In genomic region chr6:29628419-29629281, GRCh38 we compare ENCODE assay signal across 8 cellular contexts. TPM values are rescaled to one million over a fixed set of nuclear protein-coding genes. Genes with fewer than 3 reads are reported as not detected.
DNase-seq lines count a peak whose midpoint lies in the region; ATAC-seq and TF ChIP-seq lines count a peak whose summit lies in the region.

No MANE protein-coding gene starts in this region.

- intact Hi-C loops in sciatic nerve (cut with DNase I): no loop called here

- H3K36me3 ChIP-seq in WERI-Rb-1 (peaks cover 26% of the 10 kb centered on the region), iPS-15b (ENCODE audit: control insufficient read depth, insufficient read depth, low read length) (peaks cover 5% of the 10 kb centered on the region)

- H3K9me3 ChIP-seq in WERI-Rb-1 (ENCODE audit: severe bottlenecking): no peaks in the 10 kb centered on the region
- no peaks in the 10 kb centered on the region for H3K9me3 ChIP-seq in iPS-15b (ENCODE audit: control insufficient read depth, insufficient read depth, low read length)

- peaks cover 27% of the 10 kb centered on the region for H3K4me1 ChIP-seq in iPS-15b (ENCODE audit: control insufficient read depth, insufficient read depth, low read length)

- in situ Hi-C loops in T47D (cut with HindIII; ENCODE audit: low pct_unique_long_range_greater_than_20kb, low sequenced_read_pairs): no loop called here

- peak; percentile 25 for DNase-seq in SIG-M5 treated with dmso at 0.1 percent for 504 hours (lab: John Stamatoyannopoulos, UW; ENCODE audit: unreplicated experiment)
- DNase-seq in SIG-M5 (lab: John Stamatoyannopoulos, UW): no peak
- DNase-seq in NCI-H2171 treated with DMSO at 0.1 percent for 48 hours (lab: John Stamatoyannopoulos, UW): peak; percentile 90
- DNase-seq in WERI-Rb-1: peak; percentile 99
- DNase-seq in T47D (ENCODE audit: low read depth in 1 of 2, low spot score in 1 of 2): peak; percentile 83 to 93
- DNase-seq in sciatic nerve (ENCODE audit: low spot score): peak; percentile 85

- peak; percentile 71 for ATAC-seq in sciatic nerve
- no peak for ATAC-seq in HG03432 (IDR thresholded peaks at IDR 0.05; ENCODE audit: unreplicated experiment)

- H3K27ac ChIP-seq in WERI-Rb-1: peak overlapping the region; percentile 52

- H3K27me3 ChIP-seq in WERI-Rb-1 (ENCODE audit: insufficient read depth, low read depth, severe bottlenecking) (no peaks in the 10 kb centered on the region), iPS-15b (ENCODE audit: control insufficient read depth, insufficient read depth, low read length) (no peaks in the 10 kb centered on the region)

- H3K4me3 ChIP-seq in WERI-Rb-1 (ENCODE audit: low read depth, low read length) (peak overlapping the region; percentile 49), iPS-15b (ENCODE audit: low read depth, low read length) (peak overlapping the region; percentile 97)

- peak; percentile 98 for TF ChIP-seq CTCF in WERI-Rb-1 (IDR thresholded peaks at IDR 0.05; ENCODE audit: low read depth, low read length)

- H3K9ac ChIP-seq in iPS-15b (ENCODE audit: low read depth, low read length): peak overlapping the region; percentile 51

RNA-seq across cellular contexts. Expression of gene GABBR1, which starts 4.3 kb away (rescaled TPM):
- 106 TPM for total RNA-seq in sciatic nerve

RNA-seq across cellular contexts. Expression of gene MOG, which starts 28.2 kb away (rescaled TPM):
- total RNA-seq in sciatic nerve: not detected

RNA-seq across cellular contexts. Expression of gene OR2H2, which starts 43.7 kb away (rescaled TPM):
- not detected for total RNA-seq in sciatic nerve

RNA-seq across cellular contexts. Expression of gene ZFP57, which starts 52.3 kb away (rescaled TPM):
- not detected for total RNA-seq in sciatic nerve
